ENCODE assay signal across 13 cellular contexts in genomic region chr17:81578038-81578441, GRCh38.
A peak's percentile ranks its signal among the peaks of the same experiment; 100 is the strongest.
DNase-seq lines count a peak whose midpoint lies in the region; ATAC-seq lines count a peak whose summit lies in the region.
"Had no signal": no experiment of that assay in that cellular context is flagged by ENCODE, and none has a peak within 500 bp of the region (broad histone marks: within the 10 kb centered on the region; RNA-seq: fewer than 3 reads in every experiment).

No MANE protein-coding gene starts in this region.

- no peak for DNase-seq in stimulated activated naive CD8-positive, alpha-beta T cell treated with anti-CD3 and anti-CD28 coated beads, Interleukin-15, amount 100 ng/mL, for 72 hours
- no peak for DNase-seq in activated naive CD8-positive, alpha-beta T cell treated with anti-CD3 and anti-CD28 coated beads, Interleukin-2, amount 50 U/mL, for 24 hours
- DNase-seq in kidney glomerular epithelial cell (lab: John Stamatoyannopoulos, UW) (peak; percentile 27), NCI-H2227 (lab: John Stamatoyannopoulos, UW; ENCODE audit: unreplicated experiment) (no peak), NCI-H2029 (lab: John Stamatoyannopoulos, UW) (no peak)
- no peak for DNase-seq in activated effector memory CD4-positive, alpha-beta T cell treated with Interleukin-2 at 50 U/mL for 16 hours
- DNase-seq: midbrain, NCI-H1930, right lobe of liver, transverse colon had no signal

- peaks cover 59% of the 10 kb centered on the region for H3K36me3 Mint-ChIP-seq in stimulated activated naive CD8-positive, alpha-beta T cell treated with anti-CD3 and anti-CD28 coated beads, Interleukin-15, Interleukin-2, amounts not matched to agents 100 ng/mL and 50 ng/mL, for 24 hours (ENCODE audit: low read depth)
- H3K36me3 Mint-ChIP-seq in activated naive CD8-positive, alpha-beta T cell treated with anti-CD3 and anti-CD28 coated beads, Interleukin-2, amount 50 U/mL, for 24 hours (ENCODE audit: low read depth): peaks cover 39% of the 10 kb centered on the region

- H3K9me3 Mint-ChIP-seq in stimulated activated naive CD8-positive, alpha-beta T cell treated with anti-CD3 and anti-CD28 coated beads, Interleukin-15, Interleukin-2, amounts not matched to agents 100 ng/mL and 50 ng/mL, for 24 hours: no peaks in the 10 kb centered on the region
- no peaks in the 10 kb centered on the region for H3K9me3 Mint-ChIP-seq in stimulated activated naive CD8-positive, alpha-beta T cell treated with anti-CD3 and anti-CD28 coated beads, Interleukin-15, amount 100 ng/mL, for 72 hours
- H3K9me3 Mint-ChIP-seq in activated naive CD8-positive, alpha-beta T cell treated with anti-CD3 and anti-CD28 coated beads, Interleukin-2, amount 50 U/mL, for 24 hours: no peaks in the 10 kb centered on the region
- H3K9me3 Mint-ChIP-seq: activated CD4-positive, alpha-beta memory T cell treated with anti-CD3 and anti-CD28 coated beads for 36 hours had no signal

- no peak overlapping the region for H3K4me3 Mint-ChIP-seq in stimulated activated naive CD8-positive, alpha-beta T cell treated with anti-CD3 and anti-CD28 coated beads, Interleukin-15, Interleukin-2, amounts not matched to agents 100 ng/mL and 50 ng/mL, for 24 hours
- no peak overlapping the region for H3K4me3 Mint-ChIP-seq in stimulated activated naive CD8-positive, alpha-beta T cell treated with anti-CD3 and anti-CD28 coated beads, Interleukin-15, amount 100 ng/mL, for 72 hours
- H3K4me3 Mint-ChIP-seq in activated naive CD8-positive, alpha-beta T cell treated with anti-CD3 and anti-CD28 coated beads, Interleukin-2, amount 50 U/mL, for 24 hours: no peak overlapping the region
- H3K4me3 Mint-ChIP-seq: activated CD4-positive, alpha-beta memory T cell treated with anti-CD3 and anti-CD28 coated beads for 36 hours had no signal

- H3K27me3 Mint-ChIP-seq in stimulated activated naive CD8-positive, alpha-beta T cell treated with anti-CD3 and anti-CD28 coated beads, Interleukin-15, Interleukin-2, amounts not matched to agents 100 ng/mL and 50 ng/mL, for 24 hours: no peaks in the 10 kb centered on the region
- H3K27me3 Mint-ChIP-seq in stimulated activated naive CD8-positive, alpha-beta T cell treated with anti-CD3 and anti-CD28 coated beads, Interleukin-15, amount 100 ng/mL, for 72 hours: no peaks in the 10 kb centered on the region
- no peaks in the 10 kb centered on the region for H3K27me3 Mint-ChIP-seq in activated naive CD8-positive, alpha-beta T cell treated with anti-CD3 and anti-CD28 coated beads, Interleukin-2, amount 50 U/mL, for 24 hours
- H3K27me3 Mint-ChIP-seq: activated CD4-positive, alpha-beta memory T cell treated with anti-CD3 and anti-CD28 coated beads for 36 hours had no signal

- ATAC-seq in stimulated activated naive CD8-positive, alpha-beta T cell treated with anti-CD3 and anti-CD28 coated beads, Interleukin-15, amount 100 ng/mL, for 72 hours: no peak
- ATAC-seq in activated naive CD8-positive, alpha-beta T cell treated with anti-CD3 and anti-CD28 coated beads, Interleukin-2, amount 50 U/mL, for 24 hours: no peak
- ATAC-seq in GM18867 (IDR thresholded peaks at IDR 0.05; ENCODE audit: unreplicated experiment): no peak

- peaks cover 20% of the 10 kb centered on the region for H3K4me1 Mint-ChIP-seq in stimulated activated naive CD8-positive, alpha-beta T cell treated with anti-CD3 and anti-CD28 coated beads, Interleukin-15, Interleukin-2, amounts not matched to agents 100 ng/mL and 50 ng/mL, for 24 hours (ENCODE audit: low read depth)
- H3K4me1 Mint-ChIP-seq in stimulated activated naive CD8-positive, alpha-beta T cell treated with anti-CD3 and anti-CD28 coated beads, Interleukin-15, amount 100 ng/mL, for 72 hours: peaks cover 31% of the 10 kb centered on the region
- peaks cover 16% of the 10 kb centered on the region for H3K4me1 Mint-ChIP-seq in activated naive CD8-positive, alpha-beta T cell treated with anti-CD3 and anti-CD28 coated beads, Interleukin-2, amount 50 U/mL, for 24 hours

- H3K27ac Mint-ChIP-seq in stimulated activated naive CD8-positive, alpha-beta T cell treated with anti-CD3 and anti-CD28 coated beads, Interleukin-15, Interleukin-2, amounts not matched to agents 100 ng/mL and 50 ng/mL, for 24 hours: peak overlapping the region; percentile 71
- peak overlapping the region in 1 of 2 donors; percentile 72 for H3K27ac Mint-ChIP-seq in stimulated activated naive CD8-positive, alpha-beta T cell treated with anti-CD3 and anti-CD28 coated beads, Interleukin-15, amount 100 ng/mL, for 72 hours
- H3K27ac Mint-ChIP-seq in activated naive CD8-positive, alpha-beta T cell treated with anti-CD3 and anti-CD28 coated beads, Interleukin-2, amount 50 U/mL, for 24 hours: peak overlapping the region; percentile 63
- H3K27ac Mint-ChIP-seq: activated CD4-positive, alpha-beta memory T cell treated with anti-CD3 and anti-CD28 coated beads for 36 hours had no signal
